ENCODE assay signal across 9 cellular contexts in the genomic region with DNA sequence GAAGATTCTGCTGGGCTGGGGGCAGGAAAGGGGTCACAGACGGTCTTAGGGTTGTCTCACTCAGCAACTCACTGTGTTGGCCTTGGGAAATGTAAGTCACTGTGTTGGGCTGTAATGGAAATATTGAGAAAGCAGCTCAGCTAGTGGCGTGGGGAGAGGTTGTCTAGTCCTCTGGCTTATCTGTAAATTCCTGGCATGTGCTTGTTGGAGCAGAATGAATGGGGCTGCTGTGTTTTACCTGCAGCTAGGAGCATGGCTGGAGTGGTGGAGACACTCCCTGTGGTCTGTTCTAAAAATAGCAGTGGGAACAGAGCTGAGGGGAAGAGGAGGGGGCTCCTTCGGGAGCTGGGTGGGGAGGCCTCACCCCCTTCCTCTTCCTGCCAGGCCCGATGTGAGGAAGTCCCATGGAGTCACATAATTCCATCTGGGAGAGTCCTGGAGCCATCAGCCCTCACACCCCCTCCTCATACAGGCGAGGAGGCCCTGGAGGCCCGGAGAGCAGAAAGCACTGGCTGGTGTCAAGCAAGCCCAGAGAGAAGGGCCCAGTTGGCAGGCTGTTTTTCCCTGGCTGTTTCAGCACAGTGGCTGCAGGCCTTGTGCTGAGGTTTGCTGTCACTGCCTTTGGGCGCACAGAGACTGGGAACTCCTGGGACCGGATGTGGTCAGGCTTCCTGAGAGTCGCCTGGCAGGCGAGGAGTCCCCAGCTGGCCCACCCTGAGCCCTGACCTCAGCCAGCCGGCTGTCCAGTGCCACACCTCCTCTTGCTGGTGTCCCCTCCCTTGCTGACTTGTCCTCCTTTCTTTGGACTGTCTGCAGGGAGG.
A peak's percentile ranks its signal among the peaks of the same experiment; 100 is the strongest.
DNase-seq lines count a peak whose midpoint lies in the region; ATAC-seq, FAIRE-seq and TF ChIP-seq lines count a peak whose summit lies in the region.
"Had no signal": no experiment of that assay in that cellular context is flagged by ENCODE, and none has a peak within 500 bp of the region (broad histone marks: within the 10 kb centered on the region; RNA-seq: fewer than 3 reads in every experiment).

No MANE protein-coding gene starts in this region.

- H3K27me3 ChIP-seq in CD4-positive, CD25-positive, alpha-beta regulatory T cell (ENCODE audit: control insufficient read depth, insufficient read depth, low read length), result no peaks in the 10 kb centered on the region
- H3K27me3 ChIP-seq in HAP-1 (ENCODE audit: low read depth), result no peaks in the 10 kb centered on the region; the same call in 1 of the 2 replicates
- H3K27me3 ChIP-seq: uterus had no signal

- in situ Hi-C loops in HAP-1 (cut with MboI; ENCODE audit: low sequenced_read_pairs), result no loop called here

- FAIRE-seq in kidney (lab: Jason Lieb, UNC), result no peak

- peak overlapping the region in 1 of 4 donors; percentile 28 for H3K4me3 Mint-ChIP-seq in CD4-positive, CD25-positive, alpha-beta regulatory T cell

- H3K36me3 Mint-ChIP-seq in CD4-positive, CD25-positive, alpha-beta regulatory T cell, result peaks cover 17% of the 10 kb centered on the region

- H3K4me1 ChIP-seq in CD4-positive, CD25-positive, alpha-beta regulatory T cell (ENCODE audit: control insufficient read depth, insufficient read depth, low read length, poor library complexity, severe bottlenecking), result peaks cover 12% of the 10 kb centered on the region
- peaks cover 20 to 29% of the 10 kb centered on the region in 2 donors for H3K4me1 ChIP-seq in kidney (ENCODE audit: control insufficient read depth in 1 of 2, insufficient read depth in 1 of 2, low read depth in 1 of 2, low read length in 2 of 2)
- H3K4me1 ChIP-seq in HAP-1, result no peaks in the 10 kb centered on the region
- H3K4me1 ChIP-seq: uterus had no signal

- no peaks in the 10 kb centered on the region for H3K9me3 Mint-ChIP-seq in CD4-positive, CD25-positive, alpha-beta regulatory T cell

- peak in 1 of 2 donors; percentile 14 for ATAC-seq in CD4-positive, CD25-positive, alpha-beta regulatory T cell (ENCODE audit: low read depth in 2 of 2)
- no peak for ATAC-seq in HG02981 (IDR thresholded peaks at IDR 0.05; ENCODE audit: unreplicated experiment)
- ATAC-seq in HG02970 (IDR thresholded peaks at IDR 0.05; ENCODE audit: low FRiP score, unreplicated experiment), result no peak

- no peak overlapping the region for H3K4me3 ChIP-seq in CD4-positive, CD25-positive, alpha-beta regulatory T cell (ENCODE audit: low read depth, low read length)
- H3K4me3 ChIP-seq in NB4 (ENCODE audit: low read depth, low read length), result no peak overlapping the region
- H3K4me3 ChIP-seq in kidney (ENCODE audit: low read length in 2 of 2), result no peak overlapping the region
- no peak overlapping the region for H3K4me3 ChIP-seq in HAP-1
- H3K4me3 ChIP-seq: uterus had no signal

- no peak for TF ChIP-seq POLR2A in NB4 (IDR thresholded peaks at IDR 0.05; ENCODE audit: extremely low read depth, insufficient read length)

- no peaks in the 10 kb centered on the region for H3K27me3 Mint-ChIP-seq in CD4-positive, CD25-positive, alpha-beta regulatory T cell

- peaks cover 9% of the 10 kb centered on the region for H3K36me3 ChIP-seq in CD4-positive, CD25-positive, alpha-beta regulatory T cell (ENCODE audit: control insufficient read depth, insufficient read depth, low read length)
- H3K36me3 ChIP-seq in kidney (ENCODE audit: control insufficient read depth in 1 of 2, insufficient read depth in 2 of 2, low read length in 2 of 2) (peaks cover 0 to 1% of the 10 kb centered on the region in 2 donors), HAP-1 (replicated peaks) (no peaks in the 10 kb centered on the region)
- H3K36me3 ChIP-seq: uterus had no signal

- H3K27ac ChIP-seq in CD4-positive, CD25-positive, alpha-beta regulatory T cell (ENCODE audit: insufficient read depth, low read length, poor library complexity, severe bottlenecking), result peak overlapping the region; percentile 38
- H3K27ac ChIP-seq in kidney (ENCODE audit: low read depth in 2 of 2, low read length in 2 of 2), result peak overlapping the region; percentile 75 to 82

- peak overlapping the region; percentile 65 to 92 (median 84) for H3K27ac Mint-ChIP-seq in CD4-positive, CD25-positive, alpha-beta regulatory T cell

- peaks cover 8 to 28% (median 22%) of the 10 kb centered on the region in 4 donors for H3K4me1 Mint-ChIP-seq in CD4-positive, CD25-positive, alpha-beta regulatory T cell

- DNase-seq in CD4-positive, CD25-positive, alpha-beta regulatory T cell, result no peak
- DNase-seq in NB4 (ENCODE audit: low read depth), result peak; percentile 42
- DNase-seq in astrocyte of the hippocampus (ENCODE audit: low read depth, low spot score), result peak; percentile 75
- DNase-seq in kidney, result peak; percentile 87
- peak; percentile 4 to 15 for DNase-seq in stimulated activated CD4-positive, alpha-beta T cell treated with anti-CD3 and anti-CD28 coated beads, Interleukin-12 subunit alpha, Interleukin-12 subunit beta, amount 100 ng/mL, for 24 hours (ENCODE audit: low read depth in 2 of 2)
- DNase-seq in HAP-1 (ENCODE audit: low spot score in 2 of 2), result no peak

- TF ChIP-seq CTCF in NB4 (IDR thresholded peaks at IDR 0.05; ENCODE audit: low read depth, low read length) (no peak), kidney (IDR thresholded peaks at IDR 0.05; ENCODE audit: borderline replicate concordance, extremely low read depth, insufficient read depth) (no peak)

- intact Hi-C loops in kidney (cut with DNase I), result no loop called here

- H3K9ac ChIP-seq in kidney (ENCODE audit: low read length in 2 of 2), result peak overlapping the region; percentile 20 to 55

- no peaks in the 10 kb centered on the region for H3K9me3 ChIP-seq in CD4-positive, CD25-positive, alpha-beta regulatory T cell (ENCODE audit: control insufficient read depth in 2 of 2, low read length in 2 of 2)
- no peaks in the 10 kb centered on the region for H3K9me3 ChIP-seq in kidney (ENCODE audit: control insufficient read depth in 1 of 2, low read length in 2 of 2)
- no peaks in the 10 kb centered on the region for H3K9me3 ChIP-seq in HAP-1
- H3K9me3 ChIP-seq: uterus had no signal

Comparison
In these comparisons a context has a peak if more than half of its experiments do, and no peak if none do; other contexts are left out.
1. DNase-seq: peak in NB4 (single experiment), astrocyte of the hippocampus (single experiment), kidney (single experiment) and stimulated activated CD4-positive, alpha-beta T cell treated with anti-CD3 and anti-CD28 coated beads, Interleukin-12 subunit alpha, Interleukin-12 subunit beta, amount 100 ng/mL, for 24 hours (2 of 2); none in CD4-positive, CD25-positive, alpha-beta regulatory T cell (0 of 3) and HAP-1 (0 of 2).